ENCODE assay signal across 2 cellular contexts in the genomic region with DNA sequence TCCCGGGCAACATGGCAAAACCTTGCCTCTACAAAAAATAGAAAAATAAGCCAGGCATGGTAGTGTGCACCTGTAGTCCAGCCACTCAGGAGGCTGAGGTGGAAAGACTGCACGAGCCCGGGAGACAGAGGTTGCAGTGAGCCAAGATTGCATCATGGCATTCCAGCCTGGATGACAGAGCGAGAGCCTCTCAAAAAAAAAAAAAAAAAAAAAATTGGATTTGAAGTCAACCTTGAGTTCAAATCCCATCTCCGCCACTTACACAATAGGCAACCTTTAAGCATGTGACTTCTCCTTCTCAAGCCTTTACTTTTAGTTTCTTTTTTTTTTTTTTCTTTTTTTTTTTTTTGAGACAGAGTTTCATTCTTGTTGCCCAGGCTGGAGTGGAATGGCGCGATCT.
TF ChIP-seq lines count a peak whose summit lies in the region.

No MANE protein-coding gene starts in this region.

TF ChIP-seq in HEK293, 187 proteins besides CTCF, POLR2A, EP300 and RAD21:
- TF ChIP-seq, protein P1, sequence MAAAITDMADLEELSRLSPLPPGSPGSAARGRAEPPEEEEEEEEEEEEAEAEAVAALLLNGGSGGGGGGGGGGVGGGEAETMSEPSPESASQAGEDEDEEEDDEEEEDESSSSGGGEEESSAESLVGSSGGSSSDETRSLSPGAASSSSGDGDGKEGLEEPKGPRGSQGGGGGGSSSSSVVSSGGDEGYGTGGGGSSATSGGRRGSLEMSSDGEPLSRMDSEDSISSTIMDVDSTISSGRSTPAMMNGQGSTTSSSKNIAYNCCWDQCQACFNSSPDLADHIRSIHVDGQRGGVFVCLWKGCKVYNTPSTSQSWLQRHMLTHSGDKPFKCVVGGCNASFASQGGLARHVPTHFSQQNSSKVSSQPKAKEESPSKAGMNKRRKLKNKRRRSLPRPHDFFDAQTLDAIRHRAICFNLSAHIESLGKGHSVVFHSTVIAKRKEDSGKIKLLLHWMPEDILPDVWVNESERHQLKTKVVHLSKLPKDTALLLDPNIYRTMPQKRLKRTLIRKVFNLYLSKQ (tag by site-specific recombination; IDR thresholded peaks at IDR 0.05; ENCODE audit: borderline replicate concordance): no peak
- TF ChIP-seq, protein P2, sequence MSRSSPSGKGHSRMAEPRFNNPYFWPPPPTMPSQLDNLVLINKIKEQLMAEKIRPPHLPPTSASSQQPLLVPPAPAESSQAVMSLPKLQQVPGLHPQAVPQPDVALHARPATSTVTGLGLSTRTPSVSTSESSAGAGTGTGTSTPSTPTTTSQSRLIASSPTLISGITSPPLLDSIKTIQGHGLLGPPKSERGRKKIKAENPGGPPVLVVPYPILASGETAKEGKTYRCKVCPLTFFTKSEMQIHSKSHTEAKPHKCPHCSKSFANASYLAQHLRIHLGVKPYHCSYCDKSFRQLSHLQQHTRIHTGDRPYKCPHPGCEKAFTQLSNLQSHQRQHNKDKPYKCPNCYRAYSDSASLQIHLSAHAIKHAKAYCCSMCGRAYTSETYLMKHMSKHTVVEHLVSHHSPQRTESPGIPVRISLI (tag by site-specific recombination; IDR thresholded peaks at IDR 0.05): peak; percentile 69; the same call in 1 of the 2 replicates

TF ChIP-seq in K562, 482 proteins besides CTCF, POLR2A, EP300 and RAD21:
- no peak for TF ChIP-seq FOXJ3 (CRISPR knock-in tag; IDR thresholded peaks at IDR 0.05)
- TF ChIP-seq, protein P3, sequence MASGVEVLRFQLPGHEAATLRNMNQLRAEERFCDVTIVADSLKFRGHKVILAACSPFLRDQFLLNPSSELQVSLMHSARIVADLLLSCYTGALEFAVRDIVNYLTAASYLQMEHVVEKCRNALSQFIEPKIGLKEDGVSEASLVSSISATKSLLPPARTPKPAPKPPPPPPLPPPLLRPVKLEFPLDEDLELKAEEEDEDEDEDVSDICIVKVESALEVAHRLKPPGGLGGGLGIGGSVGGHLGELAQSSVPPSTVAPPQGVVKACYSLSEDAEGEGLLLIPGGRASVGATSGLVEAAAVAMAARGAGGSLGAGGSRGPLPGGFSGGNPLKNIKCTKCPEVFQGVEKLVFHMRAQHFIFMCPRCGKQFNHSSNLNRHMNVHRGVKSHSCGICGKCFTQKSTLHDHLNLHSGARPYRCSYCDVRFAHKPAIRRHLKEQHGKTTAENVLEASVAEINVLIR (CRISPR knock-in tag; IDR thresholded peaks at IDR 0.05): no peak
- TF ChIP-seq, protein P4, sequence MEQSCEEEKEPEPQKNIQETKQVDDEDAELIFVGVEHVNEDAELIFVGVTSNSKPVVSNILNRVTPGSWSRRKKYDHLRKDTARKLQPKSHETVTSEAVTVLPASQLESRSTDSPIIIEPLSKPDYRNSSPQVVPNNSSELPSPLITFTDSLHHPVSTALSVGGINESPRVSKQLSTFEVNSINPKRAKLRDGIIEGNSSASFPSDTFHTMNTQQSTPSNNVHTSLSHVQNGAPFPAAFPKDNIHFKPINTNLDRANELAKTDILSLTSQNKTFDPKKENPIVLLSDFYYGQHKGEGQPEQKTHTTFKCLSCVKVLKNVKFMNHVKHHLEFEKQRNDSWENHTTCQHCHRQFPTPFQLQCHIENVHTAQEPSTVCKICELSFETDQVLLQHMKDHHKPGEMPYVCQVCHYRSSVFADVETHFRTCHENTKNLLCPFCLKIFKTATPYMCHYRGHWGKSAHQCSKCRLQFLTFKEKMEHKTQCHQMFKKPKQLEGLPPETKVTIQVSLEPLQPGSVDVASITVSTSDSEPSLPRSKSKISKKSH (CRISPR knock-in tag; IDR thresholded peaks at IDR 0.05): no peak
- TF ChIP-seq, protein P5, sequence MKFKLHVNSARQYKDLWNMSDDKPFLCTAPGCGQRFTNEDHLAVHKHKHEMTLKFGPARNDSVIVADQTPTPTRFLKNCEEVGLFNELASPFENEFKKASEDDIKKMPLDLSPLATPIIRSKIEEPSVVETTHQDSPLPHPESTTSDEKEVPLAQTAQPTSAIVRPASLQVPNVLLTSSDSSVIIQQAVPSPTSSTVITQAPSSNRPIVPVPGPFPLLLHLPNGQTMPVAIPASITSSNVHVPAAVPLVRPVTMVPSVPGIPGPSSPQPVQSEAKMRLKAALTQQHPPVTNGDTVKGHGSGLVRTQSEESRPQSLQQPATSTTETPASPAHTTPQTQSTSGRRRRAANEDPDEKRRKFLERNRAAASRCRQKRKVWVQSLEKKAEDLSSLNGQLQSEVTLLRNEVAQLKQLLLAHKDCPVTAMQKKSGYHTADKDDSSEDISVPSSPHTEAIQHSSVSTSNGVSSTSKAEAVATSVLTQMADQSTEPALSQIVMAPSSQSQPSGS (CRISPR knock-in tag; IDR thresholded peaks at IDR 0.05): no peak
- TF ChIP-seq CEBPG (CRISPR knock-in tag; IDR thresholded peaks at IDR 0.05): no peak; the same call in 1 of the 2 replicates
- TF ChIP-seq CEBPG (tag; conservative IDR thresholded peaks at IDR 0.05 in 1 of 2, IDR thresholded peaks at IDR 0.05 in 1 of 2): peak; percentile 23 to 59; a peak in 2 of 4 replicates
- TF ChIP-seq, protein P6, sequence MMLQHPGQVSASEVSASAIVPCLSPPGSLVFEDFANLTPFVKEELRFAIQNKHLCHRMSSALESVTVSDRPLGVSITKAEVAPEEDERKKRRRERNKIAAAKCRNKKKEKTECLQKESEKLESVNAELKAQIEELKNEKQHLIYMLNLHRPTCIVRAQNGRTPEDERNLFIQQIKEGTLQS (IDR thresholded peaks at IDR 0.05): peak; percentile 33; the same call in 1 of the 2 replicates
- TF ChIP-seq, protein P6 (CRISPR knock-in tag; conservative IDR thresholded peaks at IDR 0.05): no peak
- TF ChIP-seq CBX1 (IDR thresholded peaks at IDR 0.05; ENCODE audit: low read depth): no peak
- TF ChIP-seq HDGF (IDR thresholded peaks at IDR 0.05): no peak
- TF ChIP-seq CREBBP (IDR thresholded peaks at IDR 0.05; ENCODE audit: low read depth, low read length): no peak
- TF ChIP-seq GATAD2B (IDR thresholded peaks at IDR 0.05; ENCODE audit: borderline replicate concordance): no peak
- TF ChIP-seq ZNF699 (CRISPR knock-in tag; IDR thresholded peaks at IDR 0.05; ENCODE audit: insufficient replicate concordance): no peak
- TF ChIP-seq CEBPB (tag; IDR thresholded peaks at IDR 0.05): peak; percentile 37; the same call in 1 of the 2 replicates
- TF ChIP-seq ZNF717 (CRISPR knock-in tag; IDR thresholded peaks at IDR 0.05): no peak
